Comparison of ENCODE assay signal across 8 cellular contexts in the genomic region with DNA sequence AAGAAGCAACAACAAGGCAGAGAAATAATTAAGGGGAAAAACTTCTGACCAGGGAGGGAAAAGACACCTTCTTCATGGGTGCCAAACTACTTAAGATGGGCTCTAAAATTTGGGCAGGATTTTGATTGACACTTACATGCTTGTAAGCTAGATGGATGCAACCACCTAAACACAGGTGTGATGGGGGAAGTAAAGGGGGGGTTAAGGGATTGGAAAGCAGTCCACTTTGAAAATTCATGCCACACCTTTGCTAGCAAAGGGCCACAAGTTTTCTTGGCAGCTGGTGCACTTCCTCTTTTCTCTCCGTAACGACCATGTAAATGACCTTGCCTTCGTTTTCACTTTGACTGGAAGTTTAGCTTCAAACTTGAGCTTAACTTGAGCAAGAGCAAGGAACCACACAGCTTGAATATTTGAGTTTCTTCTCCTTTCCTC. TPM values are rescaled to one million over a fixed set of nuclear protein-coding genes. Genes with fewer than 3 reads are reported as not detected.
DNase-seq lines count a peak whose midpoint lies in the region; ATAC-seq, FAIRE-seq and TF ChIP-seq lines count a peak whose summit lies in the region.

No MANE protein-coding gene starts in this region.

- H3K9me2 ChIP-seq in SU-DHL-6 (replicated peaks; ENCODE audit: insufficient read depth, low read length) = no peaks in the 10 kb centered on the region

- H3K4me3 ChIP-seq in SU-DHL-6 (ENCODE audit: insufficient read depth, low read length, poor library complexity, severe bottlenecking) (no peak overlapping the region), pancreas (no peak overlapping the region), ovary (no peak overlapping the region)

- peak overlapping the region; percentile 22 for H2AFZ ChIP-seq in SU-DHL-6 (ENCODE audit: low read depth, low read length, severe bottlenecking)

- H3K27ac ChIP-seq in SU-DHL-6 (ENCODE audit: low read depth, low read length) (peak overlapping the region; percentile 68), pancreas (peak overlapping the region in 1 of 4 donors; percentile 39), ovary (peak overlapping the region in 1 of 2 donors; percentile 69)

- no peaks in the 10 kb centered on the region for H3K27me3 ChIP-seq in SU-DHL-6 (ENCODE audit: low read length)
- no peaks in the 10 kb centered on the region for H3K27me3 ChIP-seq in pancreas
- no peaks in the 10 kb centered on the region for H3K27me3 ChIP-seq in ovary

- no peaks in the 10 kb centered on the region for H4K20me1 ChIP-seq in SU-DHL-6 (ENCODE audit: low read depth, low read length)

- H3K36me3 Mint-ChIP-seq in activated T-cell treated with anti-CD3 and anti-CD28 coated beads, Interleukin-2, amount 50 U/mL, for 72 hours (ENCODE audit: insufficient read depth in 2 of 2) = peaks cover 0 to 5% of the 10 kb centered on the region in 2 donors

- peaks cover 16% of the 10 kb centered on the region for H3K4me1 Mint-ChIP-seq in activated T-cell treated with anti-CD3 and anti-CD28 coated beads, Interleukin-2, amount 50 U/mL, for 72 hours (ENCODE audit: low read depth)

- H3F3A ChIP-seq in SU-DHL-6 (ENCODE audit: insufficient read depth) = peaks cover 4% of the 10 kb centered on the region; the same call in 1 of the 2 replicates

- H3K27ac Mint-ChIP-seq in activated T-cell treated with anti-CD3 and anti-CD28 coated beads, Interleukin-2, amount 50 U/mL, for 72 hours = peak overlapping the region; percentile 63

- no peaks in the 10 kb centered on the region for H3K79me2 ChIP-seq in SU-DHL-6 (ENCODE audit: insufficient read depth, low read length)

- DNase-seq in activated T-cell treated with anti-CD3 and anti-CD28 coated beads, Interleukin-2, amount 50 U/mL, for 72 hours = peak in 1 of 2 donors; percentile 19
- DNase-seq in activated T-cell treated with anti-CD3 and anti-CD28 coated beads, Interleukin-2, amount 50 U/mL, for 48 hours = no peak
- DNase-seq in pancreas (no peak), cerebellar nuclear complex (lab: John Stamatoyannopoulos, UW) (no peak), posterior vena cava (ENCODE audit: low spot score) (no peak), ovary (no peak)

- peaks cover 0 to 2% of the 10 kb centered on the region in 2 donors for H3K9me3 Mint-ChIP-seq in activated T-cell treated with anti-CD3 and anti-CD28 coated beads, Interleukin-2, amount 50 U/mL, for 72 hours

- H3K4me2 ChIP-seq in SU-DHL-6 (ENCODE audit: low read depth, low read length, poor library complexity, severe bottlenecking) = peak overlapping the region; percentile 47

- peak; percentile 60 to 81 for ATAC-seq in activated T-cell treated with anti-CD3 and anti-CD28 coated beads, Interleukin-2, amount 50 U/mL, for 72 hours (replicated peaks in 1 of 2)
- ATAC-seq in HG03045 (IDR thresholded peaks at IDR 0.05; ENCODE audit: unreplicated experiment) = peak; percentile 95
- peak in 3 of 4 donors; percentile 26 to 73 (median 73) for ATAC-seq in pancreas

- intact Hi-C loops in pancreas (cut with DNase I) = no loop called here
- intact Hi-C loops in posterior vena cava (cut with DNase I) = no loop called here
- intact Hi-C loops in ovary (cut with DNase I) = no loop called here

- no peaks in the 10 kb centered on the region for H3K36me3 ChIP-seq in SU-DHL-6 (ENCODE audit: low read length)
- H3K36me3 ChIP-seq in pancreas = no peaks in the 10 kb centered on the region
- H3K36me3 ChIP-seq in ovary = no peaks in the 10 kb centered on the region

- 3 to 5% methylated on average over 3 of the region's 3 CpGs for WGBS in pancreas, 2 donors
- WGBS in ovary, 3 donors = 2 to 14% (median 6%) methylated on average over 3 of the region's 3 CpGs

- H3K4me3 Mint-ChIP-seq in activated T-cell treated with anti-CD3 and anti-CD28 coated beads, Interleukin-2, amount 50 U/mL, for 72 hours = peak overlapping the region; percentile 49 to 79

- no peak overlapping the region for H3K9ac ChIP-seq in SU-DHL-6 (ENCODE audit: low read length)

- no peak for FAIRE-seq in pancreas (lab: Jason Lieb, UNC)

- no peak for TF ChIP-seq EP300 in ovary (IDR thresholded peaks at IDR 0.05)

- no peaks in the 10 kb centered on the region for H3K9me3 ChIP-seq in SU-DHL-6 (ENCODE audit: insufficient read depth, low read length)
- no peaks in the 10 kb centered on the region for H3K9me3 ChIP-seq in pancreas
- H3K9me3 ChIP-seq in ovary = no peaks in the 10 kb centered on the region

- TF ChIP-seq CTCF in SU-DHL-6 (IDR thresholded peaks at IDR 0.05; ENCODE audit: insufficient read depth, low read length, poor library complexity, severe bottlenecking) (no peak), pancreas (IDR thresholded peaks at IDR 0.05) (no peak), ovary (IDR thresholded peaks at IDR 0.05) (no peak)

- H3K4me1 ChIP-seq in pancreas (peaks cover 0 to 7% (median 0%) of the 10 kb centered on the region in 3 donors), ovary (ENCODE audit: insufficient read depth) (peaks cover 5% of the 10 kb centered on the region)

- peaks cover 11% of the 10 kb centered on the region for H3K27me3 Mint-ChIP-seq in activated T-cell treated with anti-CD3 and anti-CD28 coated beads, Interleukin-2, amount 50 U/mL, for 72 hours (ENCODE audit: low read depth)

- TF ChIP-seq POLR2A in ovary (IDR thresholded peaks at IDR 0.05) = no peak

RNA-seq across cellular contexts. Expression of gene PRKAR1A, which starts 14.3 kb away (rescaled TPM):
- 100 to 1,000 TPM; 245 to 252 TPM for total RNA-seq in activated T-cell treated with anti-CD3 and anti-CD28 coated beads, Interleukin-2, amount 50 U/mL, for 72 hours
- total RNA-seq in pancreas (100 to 1,000 TPM in 2 of 6 donors, 10 to 100 TPM in 4; 63.5 to 137 (median 82.6) TPM), posterior vena cava (100 to 1,000 TPM; 236 to 271 TPM), ovary (100 to 1,000 TPM; 221 to 453 (median 375) TPM)
- polyA plus RNA-seq in pancreas (10 to 100 TPM; 22.6 to 72.9 TPM), ovary (100 to 1,000 TPM; 137 to 501 TPM)

RNA-seq across cellular contexts. Expression of gene WIPI1, which starts 40.6 kb away (rescaled TPM):
- 10 to 100 TPM; 61.0 to 85.8 TPM for total RNA-seq in activated T-cell treated with anti-CD3 and anti-CD28 coated beads, Interleukin-2, amount 50 U/mL, for 72 hours
- total RNA-seq in pancreas = 10 to 100 TPM; 23.3 to 32.2 (median 27.1) TPM
- polyA plus RNA-seq in pancreas = 10 to 100 TPM; 14.0 to 15.7 TPM
- total RNA-seq in posterior vena cava = 10 to 100 TPM; 50.3 to 54.1 TPM
- 10 to 100 TPM; 15.9 to 36.9 (median 21.3) TPM for total RNA-seq in ovary
- 10 to 100 TPM; 18.9 to 53.3 TPM for polyA plus RNA-seq in ovary
